Comparison of ENCODE assay signal across 8 cellular contexts in the genomic region with DNA sequence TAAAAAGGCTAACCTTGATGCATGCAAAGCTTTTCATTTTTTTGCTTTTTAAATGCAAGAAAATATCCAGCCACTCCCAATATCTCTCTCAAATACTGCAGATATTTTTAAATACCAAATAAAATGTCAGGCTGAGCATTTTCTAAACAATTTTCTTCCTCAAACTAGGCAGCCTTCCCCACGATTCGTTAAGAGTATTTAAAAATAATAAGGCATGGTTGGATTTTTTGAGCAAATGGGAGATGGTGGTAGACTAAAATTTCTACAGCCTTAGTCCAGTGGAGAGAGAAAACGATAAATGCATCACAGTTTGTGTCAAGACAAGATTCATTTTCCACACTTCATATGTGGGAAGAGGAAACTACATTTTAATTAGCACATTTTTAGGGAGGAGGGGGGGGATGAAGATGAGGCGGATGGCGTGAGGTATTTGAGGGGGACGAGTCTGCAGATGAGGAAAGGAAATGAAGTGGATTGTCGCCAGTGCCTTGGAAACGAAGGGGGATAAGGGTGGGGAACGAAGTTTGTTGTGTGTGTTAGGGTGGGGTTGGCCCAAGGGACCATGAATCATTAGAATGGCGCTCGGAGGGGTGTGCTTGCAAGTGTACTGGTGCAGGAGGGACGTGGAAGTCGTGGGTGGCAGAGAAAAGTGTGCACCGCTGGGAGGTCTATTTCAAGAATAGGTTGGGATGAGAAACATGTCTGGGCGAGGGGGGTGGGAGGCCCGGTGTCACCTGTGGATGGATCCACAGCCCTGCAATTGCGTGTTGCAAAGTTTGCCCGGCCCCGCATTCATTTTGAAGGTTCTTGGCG. TPM values are rescaled to one million over a fixed set of nuclear protein-coding genes. Genes with fewer than 3 reads are reported as not detected.
DNase-seq lines count a peak whose midpoint lies in the region; ATAC-seq lines count a peak whose summit lies in the region.

No MANE protein-coding gene starts in this region.

- H3K27me3 ChIP-seq in iPS-15b (ENCODE audit: control insufficient read depth, insufficient read depth, low read length) = peaks cover 7% of the 10 kb centered on the region
- H3K27me3 ChIP-seq in skeletal muscle satellite cell (ENCODE audit: control insufficient read depth, insufficient read depth, low read length) = no peaks in the 10 kb centered on the region

- H3K36me3 ChIP-seq in iPS-15b (ENCODE audit: control insufficient read depth, insufficient read depth, low read length) (no peaks in the 10 kb centered on the region), skeletal muscle satellite cell (ENCODE audit: insufficient read depth, low read length) (no peaks in the 10 kb centered on the region)

- H3K4me1 ChIP-seq in iPS-15b (ENCODE audit: control insufficient read depth, insufficient read depth, low read length) = peaks cover 20% of the 10 kb centered on the region
- H3K4me1 ChIP-seq in skeletal muscle satellite cell (ENCODE audit: control insufficient read depth, insufficient read depth, low read length) = peaks cover 29% of the 10 kb centered on the region

- H3K9ac ChIP-seq in iPS-15b (ENCODE audit: low read depth, low read length) (peak overlapping the region; percentile 56), skeletal muscle satellite cell (ENCODE audit: low read depth, low read length) (peak overlapping the region; percentile 90)

- no peak for ATAC-seq in GM21717 (IDR thresholded peaks at IDR 0.05; ENCODE audit: unreplicated experiment)

- peak overlapping the region; percentile 92 for H3K4me2 ChIP-seq in skeletal muscle satellite cell (ENCODE audit: low read length)

- DNase-seq in A172 (ENCODE audit: low spot score) (peak; percentile 31), HCEC 1CT (peak; percentile 64), astrocyte of the hippocampus (ENCODE audit: low read depth, low spot score) (peak; percentile 51), NCI-H2081 treated with DMSO at 0.1 percent for 48 hours (lab: John Stamatoyannopoulos, UW) (no peak), ACHN (no peak)

- H3K4me3 ChIP-seq in iPS-15b (ENCODE audit: low read depth, low read length) (peak overlapping the region; percentile 62), skeletal muscle satellite cell (ENCODE audit: low read length) (peak overlapping the region; percentile 77)

- in situ Hi-C loops in ACHN (cut with HindIII; ENCODE audit: low pct_ligation_motif_present, low pct_unique_long_range_greater_than_20kb, low sequenced_read_pairs) = no loop called here

- H3K9me3 ChIP-seq in iPS-15b (ENCODE audit: control insufficient read depth, insufficient read depth, low read length) (no peaks in the 10 kb centered on the region), skeletal muscle satellite cell (replicated peaks; ENCODE audit: low read length) (no peaks in the 10 kb centered on the region)

RNA-seq across cellular contexts. Expression of a gene that starts 1.2 kb away (rescaled TPM):
- 44.9 and 63.3 TPM in 2 replicates for total RNA-seq in A172 (2014; rRNA removed; shearing (Covaris generic))
- total RNA-seq in skeletal muscle satellite cell (2012; rRNA removed) = 195 and 297 TPM in 2 replicates

Comparison
In these comparisons a context has a peak if more than half of its experiments do, and no peak if none do; other contexts are left out.
1. DNase-seq: peak in A172 (single experiment), HCEC 1CT (single experiment) and astrocyte of the hippocampus (single experiment); none in NCI-H2081 treated with DMSO at 0.1 percent for 48 hours (single experiment) and ACHN (single experiment).